Comparison of ENCODE assay signal across 14 cellular contexts in the genomic region with DNA sequence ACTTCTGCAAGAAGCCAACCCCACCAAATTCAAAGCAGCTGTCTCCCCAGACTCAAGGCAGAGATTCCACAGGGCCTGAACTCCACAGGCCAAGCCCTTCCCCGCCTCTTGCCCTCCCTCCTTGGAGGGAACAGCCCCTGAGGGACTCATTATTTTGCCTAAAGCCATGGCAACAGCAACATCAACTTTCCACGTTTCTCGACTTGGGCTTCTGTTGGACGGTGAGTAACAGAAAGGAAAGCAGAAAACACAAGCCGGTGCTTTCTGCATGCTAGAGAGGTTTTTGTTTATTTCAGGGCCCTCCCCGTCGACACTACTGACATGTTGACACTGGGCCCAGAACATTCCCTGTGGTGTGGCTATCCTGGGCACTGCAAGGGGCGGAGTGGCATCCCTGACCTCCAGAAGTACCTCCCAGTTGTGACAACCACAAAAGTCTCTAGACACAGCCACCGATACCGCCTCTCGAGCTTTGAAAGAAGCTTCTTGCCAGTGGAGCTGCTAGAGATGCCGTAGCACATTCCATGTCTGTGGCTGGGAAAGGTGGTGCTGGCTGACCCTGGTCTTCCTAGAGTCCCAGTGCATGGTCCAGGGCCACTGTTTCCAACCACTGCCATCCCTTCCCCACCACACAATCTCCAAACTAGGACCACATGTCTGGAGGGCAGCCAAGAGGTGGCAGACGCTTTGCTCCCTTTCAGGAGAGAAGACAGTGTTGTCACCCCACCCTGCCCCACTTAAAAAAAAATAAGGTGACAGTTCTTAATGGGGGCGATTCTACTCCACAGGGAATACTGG. TPM values are rescaled to one million over a fixed set of nuclear protein-coding genes. Genes with fewer than 3 reads are reported as not detected.
DNase-seq lines count a peak whose midpoint lies in the region; ATAC-seq and TF ChIP-seq lines count a peak whose summit lies in the region.
"Had no signal": no experiment of that assay in that cellular context is flagged by ENCODE, and none has a peak within 500 bp of the region (broad histone marks: within the 10 kb centered on the region; RNA-seq: fewer than 3 reads in every experiment).

No MANE protein-coding gene starts in this region.

- TF ChIP-seq EP300 in suprapubic skin (IDR thresholded peaks at IDR 0.05): no peak

- H3K79me2 ChIP-seq in Karpas-422 (ENCODE audit: low read length): no peaks in the 10 kb centered on the region

- no peaks in the 10 kb centered on the region for H3K9me3 ChIP-seq in suprapubic skin
- H3K9me3 ChIP-seq in Karpas-422 (ENCODE audit: low read length): no peaks in the 10 kb centered on the region

- H3K27me3 ChIP-seq in suprapubic skin (no peaks in the 10 kb centered on the region), Karpas-422 (ENCODE audit: low read length) (no peaks in the 10 kb centered on the region)

- WGBS in suprapubic skin: 51% methylated on average over 14 of the region's 14 CpGs

- peaks cover 20% of the 10 kb centered on the region for H3K4me1 ChIP-seq in suprapubic skin
- no peaks in the 10 kb centered on the region; the same call in 1 of the 2 replicates for H3K4me1 ChIP-seq in Karpas-422 (ENCODE audit: low read length)

- no peak for TF ChIP-seq POLR2A in suprapubic skin (IDR thresholded peaks at IDR 0.05)

- TF ChIP-seq CTCF in HFF-Myc (IDR thresholded peaks at IDR 0.05; ENCODE audit: low read depth, low read length, missing control alignments) (no peak), suprapubic skin (IDR thresholded peaks at IDR 0.05) (peak in 1 of 2 donors; percentile 6)

- H3K27ac ChIP-seq in suprapubic skin: peak overlapping the region; percentile 55
- H3K27ac ChIP-seq in Karpas-422 (ENCODE audit: low read length): no peak overlapping the region

- no peak overlapping the region for H2AFZ ChIP-seq in Karpas-422 (ENCODE audit: low read length)

- H3K4me3 ChIP-seq in HFF-Myc (replicated peaks; ENCODE audit: low read depth, low read length) (no peak overlapping the region), suprapubic skin (no peak overlapping the region), Karpas-422 (ENCODE audit: low read length) (no peak overlapping the region)

- H4K20me1 ChIP-seq in Karpas-422 (ENCODE audit: insufficient read depth, low read depth, low read length): no peaks in the 10 kb centered on the region; the same call in 1 of the 2 replicates

- no peak for ATAC-seq in HG03442 (IDR thresholded peaks at IDR 0.05; ENCODE audit: unreplicated experiment)

- H3K9ac ChIP-seq in Karpas-422 (ENCODE audit: low read length): no peak overlapping the region

- no peak overlapping the region for H3K4me2 ChIP-seq in Karpas-422 (ENCODE audit: low read depth, low read length, poor library complexity, severe bottlenecking)

- peak; percentile 67 for DNase-seq in HFF-Myc (ENCODE audit: extremely low read depth, low read depth)
- DNase-seq in epidermal melanocyte (ENCODE audit: insufficient read length, low spot score): peak; percentile 76
- DNase-seq in medulla oblongata (ENCODE audit: extremely low spot score): peak; percentile 33
- DNase-seq in suprapubic skin (ENCODE audit: low spot score in 2 of 2): peak in 1 of 2 donors; percentile 85
- DNase-seq in NCI-H524 (lab: John Stamatoyannopoulos, UW): no peak
- no peak for DNase-seq in Karpas-422
- DNase-seq in T-helper 1 cell: no peak
- DNase-seq: DMS79, H7, NCI-H82 had no signal

- H3K36me3 ChIP-seq in suprapubic skin (peaks cover 99% of the 10 kb centered on the region), Karpas-422 (ENCODE audit: insufficient read depth, low read length) (peaks cover 21% of the 10 kb centered on the region; the same call in 1 of the 2 replicates)

- no peaks in the 10 kb centered on the region for H3K9me2 ChIP-seq in Karpas-422 (replicated peaks; ENCODE audit: insufficient read depth, low read length)

RNA-seq across cellular contexts. Expression of a gene that starts 12.8 kb away (rescaled TPM):
- 10 to 100 TPM in 2 of 4 donors, 1 to 10 TPM in 2; 7.2 to 36.5 (median 10.0) TPM for total RNA-seq in suprapubic skin
- 3.8 and 17.8 TPM in 2 replicates for total RNA-seq in Karpas-422 (2014; rRNA removed; shearing (Covaris generic); ENCODE audit: low replicate concordance)

RNA-seq across cellular contexts. Expression of a gene that starts 22.2 kb away (rescaled TPM):
- total RNA-seq in suprapubic skin: 10 to 100 TPM in 2 of 4 donors, 1 to 10 TPM in 2; 7.4 to 15.4 (median 12.0) TPM
- total RNA-seq in Karpas-422 (2014; rRNA removed; shearing (Covaris generic); ENCODE audit: low replicate concordance): 8.9 and 19.8 TPM in 2 replicates

RNA-seq across cellular contexts. Expression of a gene that starts 23.2 kb away (rescaled TPM):
- 100 to 1,000 TPM in 3 of 4 donors, 10 to 100 TPM in 1; 80.9 to 245 (median 174) TPM for total RNA-seq in suprapubic skin
- total RNA-seq in Karpas-422 (2014; rRNA removed; shearing (Covaris generic); ENCODE audit: low replicate concordance): 217 and 384 TPM in 2 replicates

RNA-seq across cellular contexts. Expression of a gene that starts 51.1 kb away (rescaled TPM):
- 10 to 100 TPM; 55.6 to 85.0 (median 78.0) TPM for total RNA-seq in suprapubic skin
- total RNA-seq in Karpas-422 (2014; rRNA removed; shearing (Covaris generic); ENCODE audit: low replicate concordance): 34.0 and 44.8 TPM in 2 replicates

RNA-seq across cellular contexts. Expression of a gene that starts 56.5 kb away (rescaled TPM):
- total RNA-seq in suprapubic skin: under 1 TPM in 1 of 4 donors, not detected in 3; 0.23 TPM
- not detected in 2 replicates for total RNA-seq in Karpas-422 (2014; rRNA removed; shearing (Covaris generic); ENCODE audit: low replicate concordance)
- total RNA-seq: chondrocyte; H7; renal cortical epithelial cell; T-helper 2 cell treated with Interferon-gamma antibody and Interleukin-4, amounts not matched to agents 100 ng/mL and 5 ng/mL, for 36 hours had no signal

Comparison
In these comparisons a context has a peak if more than half of its experiments do, and no peak if none do; other contexts are left out.
1. DNase-seq: peak in HFF-Myc (single experiment), epidermal melanocyte (single experiment) and medulla oblongata (single experiment); none in NCI-H524 (0 of 2), Karpas-422 (single experiment) and T-helper 1 cell (0 of 5).